In the genomic region with DNA sequence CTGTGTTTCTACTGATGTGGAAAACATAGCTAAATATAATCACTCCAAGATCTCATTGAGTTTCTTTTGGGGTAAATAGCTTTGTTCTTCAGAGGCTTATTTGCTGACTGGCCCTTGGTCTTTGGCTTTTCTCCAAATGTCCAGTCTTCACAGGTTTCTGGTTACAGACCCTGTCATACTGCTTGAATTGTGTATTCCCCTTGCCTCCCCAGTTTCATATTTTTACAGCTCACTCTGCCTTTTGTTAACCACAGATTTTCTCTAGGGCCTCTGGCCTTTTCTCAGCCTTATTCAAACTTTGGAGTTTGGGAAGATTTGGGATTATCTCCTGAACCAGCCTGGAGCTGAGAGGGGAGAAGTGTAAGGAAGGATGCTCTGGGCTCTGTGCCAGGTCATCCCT, we compare ENCODE assay signal across 19 cellular contexts.
"Had no signal": no experiment of that assay in that cellular context is flagged by ENCODE, and none has a peak within 500 bp of the region (broad histone marks: within the 10 kb centered on the region; RNA-seq: fewer than 3 reads in every experiment).

No MANE protein-coding gene starts in this region.

- H3K27ac ChIP-seq: brain microvascular endothelial cell, gastrocnemius medialis, heart left ventricle, pancreas, tibial nerve had no signal

- H3K36me3 ChIP-seq: brain microvascular endothelial cell, pancreas had no signal

- H3K4me3 ChIP-seq: gastrocnemius medialis, heart left ventricle, lung, pancreas, tibial nerve had no signal

- H3K9me3 ChIP-seq: gastrocnemius medialis, heart left ventricle, pancreas, tibial nerve had no signal

- H3K27me3 ChIP-seq: brain microvascular endothelial cell, gastrocnemius medialis, heart left ventricle, pancreas, tibial nerve had no signal

- H3K4me1 ChIP-seq: gastrocnemius medialis, heart left ventricle, pancreas, tibial nerve had no signal

- DNase-seq: activated B cell treated with CpG ODN at 0.5 μM for 24 hours; activated CD4-positive, alpha-beta T cell treated with anti-CD3 and anti-CD28 coated beads for 48 hours; activated CD8-positive, alpha-beta T cell treated with anti-CD3 and anti-CD28 coated beads for 36 hours; activated gamma-delta T cell; activated T-cell treated with anti-CD3 and anti-CD28 coated beads, Interleukin-2, amount 50 U/mL, for 72 hours; brain microvascular endothelial cell; cerebellar nuclear complex; effector memory CD8-positive, alpha-beta T cell; gastrocnemius medialis; heart left ventricle; left colon; midbrain; pancreas; retina; stimulated activated CD4-positive, alpha-beta T cell treated with anti-CD3 and anti-CD28 coated beads, Interleukin-4, amount 100 ng/mL, for 1 hour; stimulated activated naive CD4-positive, alpha-beta T cell; substantia nigra had no signal
